ENCODE assay signal across 14 cellular contexts in genomic region chr1:151942882-151943281, GRCh38. TPM values are rescaled to one million over a fixed set of nuclear protein-coding genes. Genes with fewer than 3 reads are reported as not detected.
DNase-seq lines count a peak whose midpoint lies in the region; ATAC-seq and TF ChIP-seq lines count a peak whose summit lies in the region.
"Had no signal": no experiment of that assay in that cellular context is flagged by ENCODE, and none has a peak within 500 bp of the region (broad histone marks: within the 10 kb centered on the region; RNA-seq: fewer than 3 reads in every experiment).

No MANE protein-coding gene starts in this region.

- intact Hi-C loops in CD14-positive monocyte (cut with micrococcal nuclease), result no loop called here

- TF ChIP-seq CTCF in CD14-positive monocyte (IDR thresholded peaks at IDR 0.05) (no peak), choroid plexus epithelial cell (conservative IDR thresholded peaks at IDR 0.05; ENCODE audit: low read depth, low read length) (no peak)

- H3K36me3 Mint-ChIP-seq in CD14-positive monocyte, result peaks cover 6 to 8% of the 10 kb centered on the region in 2 donors

- peak overlapping the region; percentile 21 to 100 (median 99) for H3K27ac Mint-ChIP-seq in CD14-positive monocyte

- H3K4me3 ChIP-seq in choroid plexus epithelial cell (ENCODE audit: low read depth, low read length), result no peak overlapping the region
- H3K4me3 ChIP-seq: mucosa of descending colon, ovary, thyroid gland had no signal

- peaks cover 0 to 12% (median 0%) of the 10 kb centered on the region in 3 donors for H3K27me3 Mint-ChIP-seq in CD14-positive monocyte (ENCODE audit: low read depth in 3 of 3)

- H3K4me1 Mint-ChIP-seq in CD14-positive monocyte, result peaks cover 67% of the 10 kb centered on the region

- DNase-seq in CD14-positive monocyte (ENCODE audit: low spot score) (no peak), NCI-H226 (peak; percentile 96), choroid plexus epithelial cell (ENCODE audit: low read depth) (peak; percentile 73), kidney tubule cell (ENCODE audit: low spot score) (peak; percentile 89), dedifferentiated amniotic fluid mesenchymal stem cell (ENCODE audit: extremely low spot score) (no peak), globus pallidus (ENCODE audit: low spot score) (no peak)
- DNase-seq: anterior cingulate cortex, C1 segment of cervical spinal cord, foreskin keratinocyte, mucosa of descending colon, ovary, thyroid gland had no signal

- no peak overlapping the region for H3K4me3 Mint-ChIP-seq in CD14-positive monocyte

- H3K9me3 Mint-ChIP-seq in CD14-positive monocyte, result peaks cover 0 to 5% (median 0%) of the 10 kb centered on the region in 7 donors

- ATAC-seq in GM21737 (IDR thresholded peaks at IDR 0.05; ENCODE audit: unreplicated experiment) (no peak), HG03342 (IDR thresholded peaks at IDR 0.05; ENCODE audit: unreplicated experiment) (no peak)
- ATAC-seq: foreskin keratinocyte, mucosa of descending colon had no signal

RNA-seq across cellular contexts. Expression of gene THEM4, which starts 33.6 kb away (rescaled TPM):
- 1 to 10 TPM; 3.7 to 4.6 TPM for polyA plus RNA-seq in CD14-positive monocyte

RNA-seq across cellular contexts. Expression of gene S100A10, which starts 50.8 kb away (rescaled TPM):
- polyA plus RNA-seq in CD14-positive monocyte, result 1,000 to 10,000 TPM; 2,129 to 2,138 TPM

Comparison
In these comparisons a context has a peak if more than half of its experiments do, and no peak if none do; other contexts are left out.
1. DNase-seq: peak in NCI-H226 (single experiment), choroid plexus epithelial cell (single experiment) and kidney tubule cell (single experiment); none in CD14-positive monocyte (single experiment), dedifferentiated amniotic fluid mesenchymal stem cell (single experiment) and globus pallidus (single experiment).